ENCODE assay signal across 8 cellular contexts in the genomic region with DNA sequence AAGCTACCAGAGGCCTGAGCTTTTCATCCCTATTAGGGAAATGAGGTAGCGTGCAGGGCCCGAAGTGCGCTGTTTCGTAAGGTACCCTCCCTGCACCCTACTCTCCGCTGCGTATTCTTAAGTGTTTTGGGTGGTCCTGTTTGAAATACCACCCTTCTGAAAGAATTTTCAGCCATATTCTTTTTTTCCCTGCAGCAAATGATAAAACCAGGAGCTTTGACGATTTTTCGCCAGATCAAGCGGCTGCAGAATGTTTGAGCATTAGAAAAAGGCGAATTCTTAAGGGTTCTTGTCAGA. TPM values are rescaled to one million over a fixed set of nuclear protein-coding genes. Genes with fewer than 3 reads are reported as not detected.
A peak's percentile ranks its signal among the peaks of the same experiment; 100 is the strongest.
DNase-seq lines count a peak whose midpoint lies in the region; ATAC-seq and TF ChIP-seq lines count a peak whose summit lies in the region.

No MANE protein-coding gene starts in this region.

- TF ChIP-seq CTCF in WERI-Rb-1 (IDR thresholded peaks at IDR 0.05; ENCODE audit: low read depth, low read length) (no peak), fibroblast of mammary gland (conservative IDR thresholded peaks at IDR 0.05; ENCODE audit: control insufficient read depth, insufficient read depth, low read depth, low read length) (no peak), osteoblast (IDR thresholded peaks at IDR 0.05; ENCODE audit: extremely low read depth, low read depth, low read length) (no peak)

- H2AFZ ChIP-seq in osteoblast (ENCODE audit: low read length): peak overlapping the region; percentile 91

- H3K9me3 ChIP-seq in WERI-Rb-1 (ENCODE audit: severe bottlenecking): no peaks in the 10 kb centered on the region
- no peaks in the 10 kb centered on the region for H3K9me3 ChIP-seq in osteoblast (ENCODE audit: low read depth, low read length)

- H3K4me1 ChIP-seq in osteoblast (ENCODE audit: insufficient read depth, low read length): peaks cover 22% of the 10 kb centered on the region

- peaks cover 89% of the 10 kb centered on the region for H3K79me2 ChIP-seq in osteoblast (ENCODE audit: insufficient read depth, low read length)

- H4K20me1 ChIP-seq in osteoblast (ENCODE audit: insufficient read depth, low read length): peaks cover 15% of the 10 kb centered on the region

- H3K36me3 ChIP-seq in WERI-Rb-1 (peaks cover 19% of the 10 kb centered on the region), osteoblast (ENCODE audit: insufficient read depth, low read length) (no peaks in the 10 kb centered on the region)

- H3K27me3 ChIP-seq in WERI-Rb-1 (ENCODE audit: insufficient read depth, low read depth, severe bottlenecking) (no peaks in the 10 kb centered on the region), osteoblast (ENCODE audit: insufficient read depth, low read length) (no peaks in the 10 kb centered on the region)

- H3K27ac ChIP-seq in WERI-Rb-1 (peak overlapping the region; percentile 99), osteoblast (ENCODE audit: low read depth, low read length) (peak overlapping the region; percentile 84)

- no peak for ATAC-seq in HG03442 (IDR thresholded peaks at IDR 0.05; ENCODE audit: unreplicated experiment)

- H3K4me3 ChIP-seq in WERI-Rb-1 (ENCODE audit: low read depth, low read length) (peak overlapping the region; percentile 76), fibroblast of mammary gland (ENCODE audit: control insufficient read depth, low read depth, low read length) (peak overlapping the region; percentile 95), osteoblast (ENCODE audit: insufficient read depth, low read length) (peak overlapping the region; percentile 91)

- peak overlapping the region; percentile 91 for H3K4me2 ChIP-seq in osteoblast (ENCODE audit: insufficient read depth, low read length)

- peak; percentile 26 for DNase-seq in activated T-cell treated with anti-CD3 and anti-CD28 coated beads for 24 hours (ENCODE audit: low read depth)
- no peak for DNase-seq in activated T-cell treated with anti-CD3 and anti-CD28 coated beads, Interleukin-2, amount 50 U/mL, for 48 hours
- no peak for DNase-seq in WERI-Rb-1
- no peak for DNase-seq in fibroblast of mammary gland (ENCODE audit: low read depth)
- DNase-seq in osteoblast (ENCODE audit: insufficient read length, low spot score, missing footprints): peak; percentile 85
- DNase-seq in activated CD8-positive, alpha-beta memory T cell treated with anti-CD3 and anti-CD28 coated beads for 24 hours: no peak
- DNase-seq in MV-4-11 (lab: John Stamatoyannopoulos, UW): no peak

RNA-seq across cellular contexts. Expression of gene RSBN1L, which starts 1.2 kb away (rescaled TPM):
- total RNA-seq in osteoblast: 15.6 and 21.4 TPM in 2 replicates

Comparison
In these comparisons a context has a peak if more than half of its experiments do, and no peak if none do; other contexts are left out.
1. DNase-seq: peak in activated T-cell treated with anti-CD3 and anti-CD28 coated beads for 24 hours (single experiment) and osteoblast (single experiment); none in activated T-cell treated with anti-CD3 and anti-CD28 coated beads, Interleukin-2, amount 50 U/mL, for 48 hours (0 of 2), WERI-Rb-1 (single experiment), fibroblast of mammary gland (single experiment), activated CD8-positive, alpha-beta memory T cell treated with anti-CD3 and anti-CD28 coated beads for 24 hours (single experiment) and MV-4-11 (single experiment).
2. Peak in every context shown above with its lines, with median percentiles within 50 percentile points of each other: H3K4me3 ChIP-seq.